Comparison of ENCODE assay signal across 1 cellular context in genomic region chr13:30617315-30618185, GRCh38.
TF ChIP-seq lines count a peak whose summit lies in the region.

Gene USPL1, plus strand, starts transcription at chr13:30617920. Its CDS starts 3,221 bp downstream, at chr13:30621141.

TF ChIP-seq in A549, 52 proteins besides CTCF, POLR2A, EP300 and RAD21 (continued from another document):
- TF ChIP-seq E2F6 (IDR thresholded peaks at IDR 0.05; ENCODE audit: borderline replicate concordance, low read depth) (peak; percentile 84), CBX2 (IDR thresholded peaks at IDR 0.05; ENCODE audit: borderline replicate concordance, low read depth) (no peak), HOXB13 (CRISPR knock-in tag; IDR thresholded peaks at IDR 0.05; ENCODE audit: low read depth) (no peak), PBX3 (IDR thresholded peaks at IDR 0.05) (peak; percentile 90), BHLHE40 (IDR thresholded peaks at IDR 0.05; ENCODE audit: low read depth, low read length) (no peak), ATOH8 (CRISPR knock-in tag; IDR thresholded peaks at IDR 0.05; ENCODE audit: low read depth) (no peak), NPAS2 (CRISPR knock-in tag; IDR thresholded peaks at IDR 0.05; ENCODE audit: borderline replicate concordance) (no peak), GATA3 (IDR thresholded peaks at IDR 0.05; ENCODE audit: borderline replicate concordance) (peak; percentile 54), NFE2L2 (conservative IDR thresholded peaks at IDR 0.05; ENCODE audit: low read length) (no peak), ZC3H11A (IDR thresholded peaks at IDR 0.05) (no peak), ZFP36 (IDR thresholded peaks at IDR 0.05; ENCODE audit: borderline replicate concordance, partially characterized antibody) (no peak), RCOR1 (IDR thresholded peaks at IDR 0.05; ENCODE audit: low read depth, low read length) (no peak), KDM5A (IDR thresholded peaks at IDR 0.05) (no peak), RFX5 (IDR thresholded peaks at IDR 0.05) (no peak), HES2 (IDR thresholded peaks at IDR 0.05) (no peak), PHF8 (IDR thresholded peaks at IDR 0.05; ENCODE audit: borderline replicate concordance, low read depth) (peak; percentile 84), MYC (IDR thresholded peaks at IDR 0.05; ENCODE audit: borderline replicate concordance, low read length) (peak; percentile 86; the same call in 1 of the 2 replicates), ZNF302 (CRISPR knock-in tag; IDR thresholded peaks at IDR 0.05) (no peak), RNF2 (IDR thresholded peaks at IDR 0.05; ENCODE audit: borderline replicate concordance, low read depth) (no peak), CBX8 (IDR thresholded peaks at IDR 0.05) (no peak), BCL3 (IDR thresholded peaks at IDR 0.05) (no peak; the same call in 1 of the 3 replicates), HOXA7 (CRISPR knock-in tag; IDR thresholded peaks at IDR 0.05) (no peak), CEBPB (IDR thresholded peaks at IDR 0.05) (no peak), ELK1 (IDR thresholded peaks at IDR 0.05; ENCODE audit: low read depth, low read length) (no peak), MAFK (IDR thresholded peaks at IDR 0.05; ENCODE audit: partially characterized antibody) (no peak), SREBF2 (IDR thresholded peaks at IDR 0.05) (no peak), FOSB (CRISPR knock-in tag; IDR thresholded peaks at IDR 0.05) (no peak), EHMT2 (IDR thresholded peaks at IDR 0.05; ENCODE audit: low read depth) (no peak), SMC3 (IDR thresholded peaks at IDR 0.05) (no peak; the same call in 2 of the 3 replicates), ESRRA (IDR thresholded peaks at IDR 0.05; ENCODE audit: borderline replicate concordance, low read length) (0 out of 2 replicates have a peak, but pooled peaks have one; percentile 17), JUN (IDR thresholded peaks at IDR 0.05) (peak in 1 of 2 experiments; percentile 89; a peak in 3 of 5 replicates), HDAC2 (IDR thresholded peaks at IDR 0.05) (no peak)
